Comparison of ENCODE assay signal across 8 cellular contexts in genomic region chrX:71282514-71283408, GRCh38. TPM values are rescaled to one million over a fixed set of nuclear protein-coding genes. Genes with fewer than 3 reads are reported as not detected.
DNase-seq lines count a peak whose midpoint lies in the region; ATAC-seq and TF ChIP-seq lines count a peak whose summit lies in the region.

No MANE protein-coding gene starts in this region.

- H3K9me2 ChIP-seq in Karpas-422 (replicated peaks; ENCODE audit: insufficient read depth, low read length): no peaks in the 10 kb centered on the region

- no peaks in the 10 kb centered on the region for H3K27me3 ChIP-seq in GM06990 (replicated peaks; ENCODE audit: control insufficient read depth, insufficient read depth, low read length)
- no peaks in the 10 kb centered on the region for H3K27me3 ChIP-seq in Karpas-422 (ENCODE audit: low read length)
- H3K27me3 ChIP-seq in esophagus squamous epithelium: no peaks in the 10 kb centered on the region
- H3K27me3 ChIP-seq in osteoblast (ENCODE audit: insufficient read depth, low read length): no peaks in the 10 kb centered on the region

- intact Hi-C loops in esophagus squamous epithelium (cut with DNase I): no loop called here

- no peaks in the 10 kb centered on the region for H3K27me3 Mint-ChIP-seq in activated CD8-positive, alpha-beta T cell treated with anti-CD3 and anti-CD28 coated beads, Interleukin-2, amount 10 ng/mL, durations not matched to agents 7 days and 5 days (ENCODE audit: low read depth)

- TF ChIP-seq CTCF in GM06990 (IDR thresholded peaks at IDR 0.05; ENCODE audit: insufficient read depth, low read length, poor library complexity, severe bottlenecking) (no peak), esophagus squamous epithelium (IDR thresholded peaks at IDR 0.05) (no peak), osteoblast (IDR thresholded peaks at IDR 0.05; ENCODE audit: extremely low read depth, low read depth, low read length) (no peak)

- no peaks in the 10 kb centered on the region for H3K9me3 ChIP-seq in Karpas-422 (ENCODE audit: low read length)
- H3K9me3 ChIP-seq in esophagus squamous epithelium: no peaks in the 10 kb centered on the region
- no peaks in the 10 kb centered on the region for H3K9me3 ChIP-seq in osteoblast (ENCODE audit: low read depth, low read length)

- no peaks in the 10 kb centered on the region for H3K9me3 Mint-ChIP-seq in activated CD8-positive, alpha-beta T cell treated with anti-CD3 and anti-CD28 coated beads, Interleukin-2, amount 10 ng/mL, durations not matched to agents 7 days and 5 days (ENCODE audit: insufficient read depth)

- H3K79me2 ChIP-seq in Karpas-422 (ENCODE audit: low read length): peaks cover 42% of the 10 kb centered on the region
- H3K79me2 ChIP-seq in osteoblast (ENCODE audit: insufficient read depth, low read length): peaks cover 41% of the 10 kb centered on the region

- H3K36me3 Mint-ChIP-seq in activated CD8-positive, alpha-beta T cell treated with anti-CD3 and anti-CD28 coated beads, Interleukin-2, amount 10 ng/mL, durations not matched to agents 7 days and 5 days (ENCODE audit: low read depth): peaks cover 17% of the 10 kb centered on the region

- no peak for TF ChIP-seq POLR2A in esophagus squamous epithelium (IDR thresholded peaks at IDR 0.05)

- H3K4me3 ChIP-seq in GM06990 (replicated peaks; ENCODE audit: low read depth, low read length) (peak overlapping the region; percentile 64), Karpas-422 (ENCODE audit: low read length) (peak overlapping the region; percentile 89), esophagus squamous epithelium (peak overlapping the region; percentile 61 to 72 (median 66)), osteoblast (ENCODE audit: insufficient read depth, low read length) (peak overlapping the region; percentile 86)

- peaks cover 5% of the 10 kb centered on the region; the same call in 1 of the 2 replicates for H4K20me1 ChIP-seq in Karpas-422 (ENCODE audit: insufficient read depth, low read depth, low read length)
- peaks cover 9% of the 10 kb centered on the region for H4K20me1 ChIP-seq in osteoblast (ENCODE audit: insufficient read depth, low read length)

- H3K4me1 Mint-ChIP-seq in activated CD8-positive, alpha-beta T cell treated with anti-CD3 and anti-CD28 coated beads, Interleukin-2, amount 10 ng/mL, durations not matched to agents 7 days and 5 days (ENCODE audit: low read depth): peaks cover 16% of the 10 kb centered on the region

- H3K9ac ChIP-seq in Karpas-422 (ENCODE audit: low read length): peak overlapping the region; percentile 66

- peak overlapping the region; percentile 40 for H3K27ac ChIP-seq in Karpas-422 (ENCODE audit: low read length)
- peak overlapping the region; percentile 87 to 95 (median 91) for H3K27ac ChIP-seq in esophagus squamous epithelium
- peak overlapping the region; percentile 85 for H3K27ac ChIP-seq in osteoblast (ENCODE audit: low read depth, low read length)

- ATAC-seq in GM21619 (IDR thresholded peaks at IDR 0.05; ENCODE audit: unreplicated experiment): peak; percentile 19
- ATAC-seq in activated CD8-positive, alpha-beta T cell treated with anti-CD3 and anti-CD28 coated beads, Interleukin-2, amount 10 ng/mL, durations not matched to agents 7 days and 5 days: peak; percentile 37

- H2AFZ ChIP-seq in Karpas-422 (ENCODE audit: low read length): peak overlapping the region; percentile 61; the same call in 1 of the 2 replicates
- H2AFZ ChIP-seq in osteoblast (ENCODE audit: low read length): peak overlapping the region; percentile 45

- H3K4me1 ChIP-seq in Karpas-422 (ENCODE audit: low read length) (peaks cover 23% of the 10 kb centered on the region), esophagus squamous epithelium (peaks cover 0 to 32% (median 0%) of the 10 kb centered on the region in 3 donors), osteoblast (ENCODE audit: insufficient read depth, low read length) (peaks cover 8% of the 10 kb centered on the region)

- peak overlapping the region; percentile 100 for H3K27ac Mint-ChIP-seq in activated CD8-positive, alpha-beta T cell treated with anti-CD3 and anti-CD28 coated beads, Interleukin-2, amount 10 ng/mL, durations not matched to agents 7 days and 5 days

- H3K36me3 ChIP-seq in GM06990 (ENCODE audit: control insufficient read depth, insufficient read depth, low read length) (no peaks in the 10 kb centered on the region), Karpas-422 (ENCODE audit: insufficient read depth, low read length) (peaks cover 12% of the 10 kb centered on the region; the same call in 1 of the 2 replicates), esophagus squamous epithelium (no peaks in the 10 kb centered on the region), osteoblast (ENCODE audit: insufficient read depth, low read length) (peaks cover 6% of the 10 kb centered on the region)

- DNase-seq in GM06990 (ENCODE audit: extremely low read depth, insufficient read length) (no peak), Karpas-422 (no peak), esophagus squamous epithelium (lab: John Stamatoyannopoulos, UW) (no peak), osteoblast (ENCODE audit: insufficient read length, low spot score, missing footprints) (peak; percentile 8), DMS 273 treated with DMSO at 0.1 percent for 48 hours (lab: John Stamatoyannopoulos, UW) (no peak), NCI-H1930 (lab: John Stamatoyannopoulos, UW) (no peak)
- peak; percentile 58 for DNase-seq in activated CD8-positive, alpha-beta T cell treated with anti-CD3 and anti-CD28 coated beads, Interleukin-2, amount 10 ng/mL, durations not matched to agents 7 days and 5 days

- CTCF ChIA-PET in activated CD8-positive, alpha-beta T cell treated with anti-CD3 and anti-CD28 coated beads, Interleukin-2, amount 10 ng/mL, durations not matched to agents 7 days and 5 days (lab: Charles Lee): interaction anchor here (0.7 to 2.0 kb wide), 9 partner anchors 27 to 313 kb away, joined by 3 to 12 read pairs (median 4); partner anchors contain the start of genes MED12, TAF1 and ZMYM3

- peak overlapping the region; percentile 97 for H3K4me3 Mint-ChIP-seq in activated CD8-positive, alpha-beta T cell treated with anti-CD3 and anti-CD28 coated beads, Interleukin-2, amount 10 ng/mL, durations not matched to agents 7 days and 5 days

- 0 to 49% methylated on average over 10 to 17 of the region's 17 CpGs for WGBS in esophagus squamous epithelium, 2 donors

- POLR2A ChIA-PET in activated CD8-positive, alpha-beta T cell treated with anti-CD3 and anti-CD28 coated beads, Interleukin-2, amount 10 ng/mL, durations not matched to agents 7 days and 5 days (lab: Charles Lee): interaction anchor here (0.6 to 5.5 kb wide), 21 partner anchors 9 to 324 kb away, joined by 3 to 43 read pairs (median 5); partner anchors contain the start of genes IL2RG, ITGB1BP2, MED12 and OGT

- H3K4me2 ChIP-seq in Karpas-422 (ENCODE audit: low read depth, low read length, poor library complexity, severe bottlenecking) (peak overlapping the region; percentile 67), osteoblast (ENCODE audit: insufficient read depth, low read length) (peak overlapping the region; percentile 57)

RNA-seq across cellular contexts. Expression of gene NONO, which starts 0.7 kb away (rescaled TPM):
- 335 and 360 TPM in 2 replicates for total RNA-seq in Karpas-422 (2014; rRNA removed; shearing (Covaris generic); ENCODE audit: low replicate concordance)
- 100 to 1,000 TPM; 446 to 478 TPM for total RNA-seq in activated CD8-positive, alpha-beta T cell treated with anti-CD3 and anti-CD28 coated beads, Interleukin-2, amount 10 ng/mL, durations not matched to agents 7 days and 5 days
- 100 to 1,000 TPM; 126 to 227 (median 187) TPM for total RNA-seq in esophagus squamous epithelium
- 443 and 478 TPM in 2 replicates for total RNA-seq in osteoblast

RNA-seq across cellular contexts. Expression of gene ITGB1BP2, which starts 18.8 kb away (rescaled TPM):
- total RNA-seq in Karpas-422 (2014; rRNA removed; shearing (Covaris generic); ENCODE audit: low replicate concordance): 2.7 and 3.8 TPM in 2 replicates
- 1 to 10 TPM; 5.4 to 5.5 TPM for total RNA-seq in activated CD8-positive, alpha-beta T cell treated with anti-CD3 and anti-CD28 coated beads, Interleukin-2, amount 10 ng/mL, durations not matched to agents 7 days and 5 days
- total RNA-seq in esophagus squamous epithelium (1 to 10 TPM; 1.9 to 3.9 (median 2.2) TPM), osteoblast (1.1 and 1.5 TPM in 2 replicates)

RNA-seq across cellular contexts. Expression of gene ZMYM3, which starts 28.8 kb away (rescaled TPM):
- 28.3 and 29.1 TPM in 2 replicates for total RNA-seq in Karpas-422 (2014; rRNA removed; shearing (Covaris generic); ENCODE audit: low replicate concordance)
- 10 to 100 TPM; 31.9 to 33.4 TPM for total RNA-seq in activated CD8-positive, alpha-beta T cell treated with anti-CD3 and anti-CD28 coated beads, Interleukin-2, amount 10 ng/mL, durations not matched to agents 7 days and 5 days
- total RNA-seq in esophagus squamous epithelium (10 to 100 TPM in 1 of 4 donors, 1 to 10 TPM in 3; 5.7 to 10.9 (median 8.3) TPM), osteoblast (15.6 TPM in 2 replicates)

RNA-seq across cellular contexts. Expression of gene GJB1, which starts 59.7 kb away (rescaled TPM):
- not detected in 2 replicates for total RNA-seq in Karpas-422 (2014; rRNA removed; shearing (Covaris generic); ENCODE audit: low replicate concordance)
- total RNA-seq in activated CD8-positive, alpha-beta T cell treated with anti-CD3 and anti-CD28 coated beads, Interleukin-2, amount 10 ng/mL, durations not matched to agents 7 days and 5 days: not detected
- total RNA-seq in esophagus squamous epithelium (under 1 TPM in 2 of 4 donors, not detected in 2; 0.19 to 0.32 TPM), osteoblast (not detected in 2 replicates)

Comparison
In these comparisons a context has a peak if more than half of its experiments do, and no peak if none do; other contexts are left out.
1. DNase-seq: peak in activated CD8-positive, alpha-beta T cell treated with anti-CD3 and anti-CD28 coated beads, Interleukin-2, amount 10 ng/mL, durations not matched to agents 7 days and 5 days (single experiment) and osteoblast (single experiment); none in GM06990 (single experiment), Karpas-422 (single experiment), esophagus squamous epithelium (single experiment), DMS 273 treated with DMSO at 0.1 percent for 48 hours (single experiment) and NCI-H1930 (0 of 2).
2. H3K27ac ChIP-seq: peak in every context shown above with its lines; median percentile 91 in esophagus squamous epithelium; 85 in osteoblast; 40 in Karpas-422.
3. Peak in every context shown above with its lines, with median percentiles within 50 percentile points of each other: H3K4me3 ChIP-seq.